15 cellular contexts compared by ENCODE assay signal in the genomic region with DNA sequence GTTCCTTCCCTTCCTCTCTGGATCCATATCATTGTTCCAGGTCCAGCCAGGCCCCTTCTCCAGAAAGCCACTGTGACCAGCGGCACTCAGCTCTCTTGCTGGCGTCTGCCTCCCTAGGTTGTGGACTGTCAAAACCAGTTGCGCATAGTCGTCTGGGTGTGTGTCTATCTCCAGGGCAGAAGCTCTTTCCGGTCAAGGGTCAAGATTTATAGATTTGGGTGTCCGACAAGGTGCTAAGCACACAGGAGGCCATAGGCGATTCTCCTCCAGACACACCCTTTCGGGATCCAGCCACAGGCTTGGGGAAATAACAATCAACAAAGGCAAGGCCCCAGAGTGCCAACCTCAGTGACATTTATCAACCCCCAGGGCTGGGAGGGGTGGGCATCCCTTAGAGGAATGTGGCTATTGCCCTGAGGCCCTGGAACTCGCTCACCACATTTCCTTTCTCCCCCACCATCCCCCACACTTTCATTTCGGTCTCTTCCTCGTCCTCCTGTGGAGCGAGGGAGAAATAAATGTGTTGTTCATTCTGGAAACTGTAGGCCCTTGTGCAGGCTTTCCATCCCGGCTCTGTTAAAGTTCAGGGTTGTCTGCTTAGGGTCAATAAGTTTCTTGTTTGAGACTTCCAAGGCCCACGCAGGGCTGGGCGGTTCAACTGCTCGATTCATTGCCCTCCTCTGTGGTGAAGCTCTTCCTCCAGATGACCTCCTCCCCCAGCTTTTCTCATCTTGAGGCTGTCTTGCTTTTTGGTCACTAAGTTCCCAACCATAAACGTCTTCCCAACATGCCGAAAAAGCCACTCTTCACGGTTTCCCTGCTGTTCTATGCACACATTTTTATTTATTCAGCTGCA. TPM values are rescaled to one million over a fixed set of nuclear protein-coding genes. Genes with fewer than 3 reads are reported as not detected.
A peak's percentile ranks its signal among the peaks of the same experiment; 100 is the strongest.
DNase-seq lines count a peak whose midpoint lies in the region; ATAC-seq and TF ChIP-seq lines count a peak whose summit lies in the region.
"Had no signal": no experiment of that assay in that cellular context is flagged by ENCODE, and none has a peak within 500 bp of the region (broad histone marks: within the 10 kb centered on the region; RNA-seq: fewer than 3 reads in every experiment).

No MANE protein-coding gene starts in this region.

- H3K27ac Mint-ChIP-seq in osteocyte (ENCODE audit: unreplicated experiment), result peak overlapping the region; percentile 88

- H3K27ac ChIP-seq in BLaER1 (peak overlapping the region; percentile 55), fibroblast of lung (ENCODE audit: insufficient read depth, low read length) (no peak overlapping the region)

- H3K27me3 Mint-ChIP-seq in osteocyte (ENCODE audit: unreplicated experiment), result no peaks in the 10 kb centered on the region
- H3K27me3 Mint-ChIP-seq: naive thymus-derived CD8-positive, alpha-beta T cell had no signal

- no peaks in the 10 kb centered on the region for H4K20me1 ChIP-seq in BLaER1
- no peaks in the 10 kb centered on the region for H4K20me1 ChIP-seq in fibroblast of lung (ENCODE audit: control insufficient read depth, extremely low read depth, insufficient read depth, low read length)

- no peaks in the 10 kb centered on the region for H3K9me3 Mint-ChIP-seq in osteocyte (ENCODE audit: unreplicated experiment)
- H3K9me3 Mint-ChIP-seq: naive thymus-derived CD8-positive, alpha-beta T cell had no signal

- no peak overlapping the region for H3K4me3 ChIP-seq in BLaER1
- no peak overlapping the region for H3K4me3 ChIP-seq in NB4 (ENCODE audit: low read depth, low read length)
- H3K4me3 ChIP-seq in fibroblast of lung (replicated peaks in 1 of 4; ENCODE audit: control extremely low read depth in 1 of 4, insufficient read depth in 1 of 4, low read depth in 3 of 4, low read length in 4 of 4), result no peak overlapping the region
- H3K4me3 ChIP-seq: heart left ventricle had no signal

- H3K4me1 ChIP-seq in BLaER1 (peaks cover 33% of the 10 kb centered on the region), fibroblast of lung (ENCODE audit: control insufficient read depth, extremely low read depth, insufficient read depth, low read length) (peaks cover 4% of the 10 kb centered on the region)

- no peaks in the 10 kb centered on the region for H3K27me3 ChIP-seq in BLaER1
- peaks cover 2% of the 10 kb centered on the region for H3K27me3 ChIP-seq in fibroblast of lung (ENCODE audit: control insufficient read depth, insufficient read depth, low read length)
- H3K27me3 ChIP-seq: heart left ventricle had no signal

- H3K4me2 ChIP-seq in BLaER1 (peak overlapping the region; percentile 79), fibroblast of lung (ENCODE audit: extremely low read depth, insufficient read depth, low read length) (no peak overlapping the region)

- DNase-seq in NB4 (ENCODE audit: low read depth), result peak; percentile 81
- DNase-seq in fibroblast of lung (ENCODE audit: low read depth in 2 of 2), result no peak
- no peak for DNase-seq in osteocyte (ENCODE audit: extremely low spot score, unreplicated experiment)
- DNase-seq in iPS-NIHi11 (ENCODE audit: low spot score), result no peak
- DNase-seq in glomerular visceral epithelial cell (ENCODE audit: extremely low spot score), result no peak
- DNase-seq in NCI-H187 treated with DMSO at 0.1 percent for 48 hours (lab: John Stamatoyannopoulos, UW), result no peak
- DNase-seq: activated CD4-positive, CD25-positive, alpha-beta regulatory T cell treated with anti-CD3 and anti-CD28 coated beads, Interleukin-2, amount 50 U/mL, for 72 hours; heart left ventricle; naive thymus-derived CD8-positive, alpha-beta T cell; NCI-H1436 treated with DMSO at 0.1 percent for 48 hours; NCI-H510A; stimulated activated naive CD4-positive, alpha-beta T cell treated with Interleukin-2 at 50 U/mL for 16 hours had no signal

- no peak for TF ChIP-seq POLR2A in NB4 (IDR thresholded peaks at IDR 0.05; ENCODE audit: extremely low read depth, insufficient read length)

- peaks cover 71% of the 10 kb centered on the region for H3K4me1 Mint-ChIP-seq in osteocyte (ENCODE audit: unreplicated experiment)
- H3K4me1 Mint-ChIP-seq: naive thymus-derived CD8-positive, alpha-beta T cell had no signal

- H3K9ac ChIP-seq in BLaER1, result peak overlapping the region; percentile 21
- H3K9ac ChIP-seq in fibroblast of lung (ENCODE audit: insufficient read depth, low read length), result no peak overlapping the region

- peak overlapping the region; percentile 7 for H3K4me3 Mint-ChIP-seq in osteocyte (ENCODE audit: unreplicated experiment)
- H3K4me3 Mint-ChIP-seq: naive thymus-derived CD8-positive, alpha-beta T cell had no signal

- TF ChIP-seq CTCF in NB4 (IDR thresholded peaks at IDR 0.05; ENCODE audit: low read depth, low read length), result no peak
- no peak for TF ChIP-seq CTCF in fibroblast of lung (conservative IDR thresholded peaks at IDR 0.05 in 1 of 2, IDR thresholded peaks at IDR 0.05 in 1 of 2; ENCODE audit: low read depth in 1 of 2, low read length in 2 of 2)
- TF ChIP-seq CTCF in osteocyte (IDR thresholded peaks at IDR 0.05), result no peak

- peak overlapping the region; percentile 20 for H2AFZ ChIP-seq in fibroblast of lung (ENCODE audit: low read length)

- no peaks in the 10 kb centered on the region for H3K9me3 ChIP-seq in BLaER1
- H3K9me3 ChIP-seq in fibroblast of lung (ENCODE audit: control insufficient read depth, insufficient read depth, low read depth, low read length), result no peaks in the 10 kb centered on the region
- H3K9me3 ChIP-seq: heart left ventricle had no signal

- no peaks in the 10 kb centered on the region for H3K79me2 ChIP-seq in fibroblast of lung (ENCODE audit: control insufficient read depth, insufficient read depth, low read length)

- ATAC-seq in GM19463 (IDR thresholded peaks at IDR 0.05; ENCODE audit: unreplicated experiment), result no peak
- ATAC-seq: naive thymus-derived CD8-positive, alpha-beta T cell; right cardiac atrium had no signal

- H3K36me3 Mint-ChIP-seq in osteocyte (ENCODE audit: unreplicated experiment), result no peaks in the 10 kb centered on the region
- H3K36me3 Mint-ChIP-seq: naive thymus-derived CD8-positive, alpha-beta T cell had no signal

- no peaks in the 10 kb centered on the region for H3K36me3 ChIP-seq in BLaER1
- H3K36me3 ChIP-seq in fibroblast of lung (ENCODE audit: control insufficient read depth, insufficient read depth, low read length), result no peaks in the 10 kb centered on the region
- H3K36me3 ChIP-seq: heart left ventricle had no signal

RNA-seq across cellular contexts. Expression of gene AFAP1L2, which starts 57.9 kb away (rescaled TPM):
- 0.17 and 0.77 TPM in 2 replicates for total RNA-seq in fibroblast of lung
- polyA plus RNA-seq in fibroblast of lung, result 0.43 and 9.6 TPM in 2 replicates
- 0.38 and 8.2 TPM in 2 replicates for polyA plus RNA-seq in fibroblast of lung (2012)
- polyA minus RNA-seq in fibroblast of lung (ENCODE audit: low replicate concordance), result 1.1 and 33.0 TPM in 2 replicates
- total RNA-seq in osteocyte, result 4.0 and 5.7 TPM in 2 replicates
